Comparison of ENCODE assay signal across 12 cellular contexts in genomic region chr9:131620764-131621520, GRCh38.
DNase-seq lines count a peak whose midpoint lies in the region; ATAC-seq and TF ChIP-seq lines count a peak whose summit lies in the region.
"Had no signal": no experiment of that assay in that cellular context is flagged by ENCODE, and none has a peak within 500 bp of the region (broad histone marks: within the 10 kb centered on the region; RNA-seq: fewer than 3 reads in every experiment).

No MANE protein-coding gene starts in this region.

- no peak overlapping the region for H3K27ac ChIP-seq in right cardiac atrium (ENCODE audit: low read length)
- H3K27ac ChIP-seq in lower lobe of right lung = peak overlapping the region; percentile 13
- H3K27ac ChIP-seq: neural progenitor cell had no signal

- peaks cover 99% of the 10 kb centered on the region for H3K36me3 ChIP-seq in lower lobe of right lung
- H3K36me3 ChIP-seq: neural progenitor cell had no signal

- peaks cover 5 to 21% (median 14%) of the 10 kb centered on the region in 3 donors for H3K4me1 Mint-ChIP-seq in T-cell
- H3K4me1 Mint-ChIP-seq: neural progenitor cell had no signal

- H3K27me3 Mint-ChIP-seq in T-cell = no peaks in the 10 kb centered on the region

- H3K9me3 ChIP-seq in right cardiac atrium (ENCODE audit: control insufficient read depth, low read length) = no peaks in the 10 kb centered on the region
- no peaks in the 10 kb centered on the region for H3K9me3 ChIP-seq in lower lobe of right lung

- POLR2A ChIA-PET in T-cell (lab: Charles Lee) = interaction anchor here in 1 of 2 donors (0.7 kb wide), 1 partner anchor 1314 kb away, joined by 6 read pairs; no protein-coding TSS in a partner anchor

- H3K4me3 ChIP-seq in right cardiac atrium (ENCODE audit: low read length) = no peak overlapping the region
- H3K4me3 ChIP-seq in lower lobe of right lung = no peak overlapping the region
- H3K4me3 ChIP-seq: dorsolateral prefrontal cortex, neural progenitor cell had no signal

- no peak overlapping the region for H3K4me3 Mint-ChIP-seq in T-cell
- H3K4me3 Mint-ChIP-seq: neural progenitor cell had no signal

- no peak for TF ChIP-seq CTCF in lower lobe of right lung (IDR thresholded peaks at IDR 0.05)

- peak overlapping the region; percentile 71 to 79 for H3K27ac Mint-ChIP-seq in T-cell
- H3K27ac Mint-ChIP-seq: neural progenitor cell had no signal

- H3K36me3 Mint-ChIP-seq in T-cell = peaks cover 74% of the 10 kb centered on the region

- ATAC-seq in left ventricle myocardium superior (no peak), right cardiac atrium (no peak), T-cell (replicated peaks in 1 of 4) (no peak), lower lobe of right lung (no peak), HG02981 (IDR thresholded peaks at IDR 0.05; ENCODE audit: unreplicated experiment) (no peak)

- peaks cover 18% of the 10 kb centered on the region for H3K4me1 ChIP-seq in right cardiac atrium (ENCODE audit: control insufficient read depth, insufficient read depth, low read length)
- H3K4me1 ChIP-seq in lower lobe of right lung = peaks cover 22% of the 10 kb centered on the region

- WGBS in right cardiac atrium = 94% methylated on average over 9 of the region's 9 CpGs

- CTCF ChIA-PET in T-cell (lab: Charles Lee) = interaction anchor here in 1 of 2 donors (1.0 kb wide), 1 partner anchor 18 kb away, joined by 3 read pairs; no protein-coding TSS in a partner anchor

- H3K27me3 ChIP-seq in right cardiac atrium (ENCODE audit: control insufficient read depth, insufficient read depth) = no peaks in the 10 kb centered on the region
- H3K27me3 ChIP-seq in lower lobe of right lung (ENCODE audit: low read depth) = no peaks in the 10 kb centered on the region
- H3K27me3 ChIP-seq: dorsolateral prefrontal cortex, neural progenitor cell had no signal

- no peaks in the 10 kb centered on the region for H3K9me3 Mint-ChIP-seq in T-cell
- H3K9me3 Mint-ChIP-seq: neural progenitor cell had no signal

- peak; percentile 22 for DNase-seq in left ventricle myocardium superior
- DNase-seq in right cardiac atrium = no peak
- DNase-seq in T-cell = no peak
- no peak for DNase-seq in lower lobe of right lung
- no peak for DNase-seq in UCSD-AML1 (lab: John Stamatoyannopoulos, UW; ENCODE audit: unreplicated experiment)
- DNase-seq in HuH-7 (ENCODE audit: low spot score) = no peak
- DNase-seq in stimulated activated CD4-positive, alpha-beta T cell treated with anti-CD3 and anti-CD28 coated beads, Interleukin-12 subunit alpha, Interleukin-12 subunit beta, amount 100 ng/mL, for 4 hours = no peak
- DNase-seq: amniotic stem cell, MM.1S had no signal

- intact Hi-C loops in left ventricle myocardium superior (cut with micrococcal nuclease) (no loop called here), right cardiac atrium (cut with DNase I) (no loop called here), lower lobe of right lung (cut with DNase I) (no loop called here)
